Comparison of ENCODE assay signal across 17 cellular contexts in the genomic region with DNA sequence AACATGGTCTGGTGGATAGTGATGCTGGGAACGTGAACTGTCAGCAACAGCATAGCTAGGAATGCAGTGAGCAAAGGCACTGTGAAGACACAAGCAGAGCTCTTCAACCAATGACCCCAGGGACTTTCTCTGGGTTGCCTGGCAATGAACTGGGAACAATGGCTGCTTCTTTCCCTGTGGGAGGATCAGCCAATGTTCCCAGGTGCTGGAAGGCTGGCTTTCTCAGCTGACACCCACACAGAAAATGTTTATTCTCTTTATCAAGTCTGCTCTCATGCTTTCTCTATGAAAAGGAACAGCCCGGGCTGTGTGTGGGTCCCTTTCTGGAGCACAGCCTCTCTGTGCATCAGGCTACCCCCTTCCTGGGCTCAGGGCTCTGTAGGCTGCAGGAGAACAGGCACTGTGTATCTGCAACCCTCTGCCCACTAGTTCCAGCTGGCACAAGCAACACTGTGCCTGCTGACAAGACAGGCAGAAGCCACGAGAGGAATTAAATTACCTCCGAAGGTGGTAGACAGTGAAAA. TPM values are rescaled to one million over a fixed set of nuclear protein-coding genes. Genes with fewer than 3 reads are reported as not detected.
DNase-seq lines count a peak whose midpoint lies in the region; ATAC-seq and TF ChIP-seq lines count a peak whose summit lies in the region.
"Had no signal": no experiment of that assay in that cellular context is flagged by ENCODE, and none has a peak within 500 bp of the region (broad histone marks: within the 10 kb centered on the region; RNA-seq: fewer than 3 reads in every experiment).

No MANE protein-coding gene starts in this region.

- H3K23ac ChIP-seq in neuronal stem cell (ENCODE audit: low read depth, low read length, poor library complexity): no peak overlapping the region

- no peak overlapping the region for H2BK120ac ChIP-seq in neuronal stem cell (ENCODE audit: low read depth, low read length)

- no peak overlapping the region for H3K14ac ChIP-seq in neuronal stem cell (ENCODE audit: low read length)

- H3K27ac ChIP-seq in neuronal stem cell (replicated peaks; ENCODE audit: low read length) (no peak overlapping the region), ascending aorta (no peak overlapping the region)
- H3K27ac ChIP-seq: epithelial cell of prostate, hepatocyte, lower lobe of right lung, vagina had no signal

- WGBS in neuronal stem cell (ENCODE audit: extremely low coverage in 2 of 2, insufficient read length in 2 of 2, insufficient replicate concordance in 1 of 2), 2 donors: no CpG with 5 or more reads among the region's 4 CpGs

- ATAC-seq in HG02798 (IDR thresholded peaks at IDR 0.05; ENCODE audit: poor library complexity, unreplicated experiment): no peak
- no peak for ATAC-seq in HG03139 (IDR thresholded peaks at IDR 0.05; ENCODE audit: unreplicated experiment)
- ATAC-seq: lower lobe of right lung had no signal

- no peak overlapping the region for H2BK5ac ChIP-seq in neuronal stem cell (ENCODE audit: low read length)

- H3K4me1 ChIP-seq in neuronal stem cell (ENCODE audit: control insufficient read depth in 2 of 2, insufficient read depth in 1 of 2, low read depth in 1 of 2, low read length in 2 of 2) (peaks cover 14 to 28% of the 10 kb centered on the region in 2 donors), ascending aorta (no peaks in the 10 kb centered on the region)
- H3K4me1 ChIP-seq: BE2C, lower lobe of right lung, vagina had no signal

- H3K4me3 ChIP-seq in neuronal stem cell (ENCODE audit: low read length in 2 of 2) (no peak overlapping the region), ascending aorta (no peak overlapping the region)
- H3K4me3 ChIP-seq: hepatocyte, lower lobe of right lung, vagina had no signal

- no peak overlapping the region for H3K4ac ChIP-seq in neuronal stem cell (ENCODE audit: low read length)

- intact Hi-C loops in ascending aorta (cut with DNase I): no loop called here

- H3K18ac ChIP-seq in neuronal stem cell (ENCODE audit: low read length): peak overlapping the region; percentile 38

- H2AK5ac ChIP-seq in neuronal stem cell (ENCODE audit: low read depth, low read length): no peak overlapping the region

- H3K27me3 ChIP-seq in neuronal stem cell (ENCODE audit: control insufficient read depth in 3 of 3, insufficient read depth in 3 of 3, low read depth in 1 of 3, low read length in 3 of 3) (no peaks in the 10 kb centered on the region), ascending aorta (no peaks in the 10 kb centered on the region)
- H3K27me3 ChIP-seq: BE2C, hepatocyte, vagina had no signal

- no peak overlapping the region for H4K8ac ChIP-seq in neuronal stem cell (ENCODE audit: low read depth, low read length)

- H3K9me3 ChIP-seq in neuronal stem cell (replicated peaks in 1 of 2; ENCODE audit: control insufficient read depth in 2 of 2, insufficient read depth in 1 of 2, low read depth in 1 of 2, low read length in 2 of 2): no peaks in the 10 kb centered on the region
- H3K9me3 ChIP-seq in ascending aorta: no peaks in the 10 kb centered on the region
- H3K9me3 ChIP-seq: BE2C, lower lobe of right lung, vagina had no signal

- H2AFZ ChIP-seq in neuronal stem cell (ENCODE audit: low read length): peak overlapping the region; percentile 63
- H2AFZ ChIP-seq: hepatocyte had no signal

- H3K9ac ChIP-seq in neuronal stem cell (ENCODE audit: low read depth, low read length, poor library complexity): no peak overlapping the region

- peak in 11 of 14 donors; percentile 13 to 78 (median 58) for DNase-seq in C1 segment of cervical spinal cord (lab: John Stamatoyannopoulos, UW)
- peak; percentile 22 for DNase-seq in NCI-H69 (lab: John Stamatoyannopoulos, UW)
- peak; percentile 87 for DNase-seq in foreskin melanocyte
- DNase-seq in neuronal stem cell (ENCODE audit: low spot score): no peak
- no peak for DNase-seq in ascending aorta (ENCODE audit: low spot score in 2 of 2)
- DNase-seq in activated CD4-positive, alpha-beta T cell treated with anti-CD3 and anti-CD28 coated beads for 4 hours: no peak
- DNase-seq: activated naive CD4-positive, alpha-beta T cell; BE2C; central memory CD4-positive, alpha-beta T cell; lower lobe of right lung; NCI-H748 treated with DMSO at 0.1 percent for 48 hours; stimulated activated CD4-positive, alpha-beta T cell treated with anti-CD3 and anti-CD28 coated beads, Interleukin-2, amount 100 ng/mL, for 24 hours had no signal

- no peak overlapping the region for H2BK15ac ChIP-seq in neuronal stem cell (ENCODE audit: low read length)

- TF ChIP-seq CTCF in ascending aorta (IDR thresholded peaks at IDR 0.05): no peak

- no peak overlapping the region for H3K4me2 ChIP-seq in neuronal stem cell (ENCODE audit: insufficient read depth, low read length, poor library complexity, severe bottlenecking)
- H3K4me2 ChIP-seq: hepatocyte had no signal

- H3K36me3 ChIP-seq in neuronal stem cell (replicated peaks in 1 of 2; ENCODE audit: control insufficient read depth in 2 of 2, insufficient read depth in 2 of 2, low read length in 2 of 2): no peaks in the 10 kb centered on the region
- H3K36me3 ChIP-seq in ascending aorta: peaks cover 0 to 4% of the 10 kb centered on the region in 2 donors
- H3K36me3 ChIP-seq: BE2C had no signal

- H3K79me1 ChIP-seq in neuronal stem cell (ENCODE audit: low read depth, low read length): no peaks in the 10 kb centered on the region

- no peak overlapping the region for H2BK12ac ChIP-seq in neuronal stem cell (ENCODE audit: low read length)

- no peak overlapping the region for H4K91ac ChIP-seq in neuronal stem cell (ENCODE audit: low read depth, low read length, poor library complexity)

RNA-seq across cellular contexts. Expression of gene HFE, which starts 54.2 kb away (rescaled TPM):
- 0.54 TPM for polyA plus RNA-seq in neuronal stem cell (2013, experiment 1 of 2)
- polyA plus RNA-seq in neuronal stem cell (2013, experiment 2 of 2): 0.35 TPM
- total RNA-seq in ascending aorta: 2.6 TPM

Comparison
In these comparisons a context has a peak if more than half of its experiments do, and no peak if none do; other contexts are left out.
1. DNase-seq: peak in C1 segment of cervical spinal cord (11 of 14), NCI-H69 (single experiment) and foreskin melanocyte (single experiment); none in neuronal stem cell (single experiment), ascending aorta (0 of 2) and activated CD4-positive, alpha-beta T cell treated with anti-CD3 and anti-CD28 coated beads for 4 hours (0 of 2).